Comparison of ENCODE assay signal across 19 cellular contexts in genomic region chr6:133644548-133644947, GRCh38.
"Had no signal": no experiment of that assay in that cellular context is flagged by ENCODE, and none has a peak within 500 bp of the region (broad histone marks: within the 10 kb centered on the region; RNA-seq: fewer than 3 reads in every experiment).

No MANE protein-coding gene starts in this region.

- H3K4me1 ChIP-seq: colonic mucosa, right lobe of liver, thyroid gland had no signal

- H3K4me1 Mint-ChIP-seq: activated naive CD8-positive, alpha-beta T cell treated with anti-CD3 and anti-CD28 coated beads, Interleukin-2, amount 10 ng/mL, durations not matched to agents 7 days and 5 days; central memory CD8-positive, alpha-beta T cell had no signal

- H3K27ac ChIP-seq: colonic mucosa, left lung, pancreas, right lobe of liver, thyroid gland, WERI-Rb-1 had no signal

- DNase-seq: activated CD4-positive, alpha-beta T cell treated with anti-CD3 and anti-CD28 coated beads, Interleukin-2, amount 50 U/mL, for 48 hours; activated naive CD4-positive, alpha-beta T cell; activated naive CD8-positive, alpha-beta T cell treated with anti-CD3 and anti-CD28 coated beads, Interleukin-2, amount 10 ng/mL, durations not matched to agents 7 days and 5 days; activated T-cell treated with anti-CD3 and anti-CD28 coated beads for 4 hours; anterior cingulate cortex; kidney; left lung; midbrain; right lobe of liver; stimulated activated CD8-positive, alpha-beta memory T cell treated with anti-CD3 and anti-CD28 coated beads, Interleukin-4, amount 100 ng/mL, for 48 hours; stimulated activated naive CD4-positive, alpha-beta T cell treated with Interleukin-2 at 50 U/mL for 16 hours; thyroid gland; WERI-Rb-1 had no signal

- H3K4me3 ChIP-seq: colonic mucosa, gastroesophageal sphincter, heart left ventricle, left lung, pancreas, right lobe of liver, thyroid gland had no signal

- H3K4me3 Mint-ChIP-seq: activated naive CD8-positive, alpha-beta T cell treated with anti-CD3 and anti-CD28 coated beads, Interleukin-2, amount 10 ng/mL, durations not matched to agents 7 days and 5 days; brain; central memory CD8-positive, alpha-beta T cell had no signal

- H3K9me3 Mint-ChIP-seq: activated naive CD8-positive, alpha-beta T cell treated with anti-CD3 and anti-CD28 coated beads, Interleukin-2, amount 10 ng/mL, durations not matched to agents 7 days and 5 days; central memory CD8-positive, alpha-beta T cell had no signal

- H3K27me3 ChIP-seq: colonic mucosa, gastroesophageal sphincter, heart left ventricle, left lung, pancreas, right lobe of liver, thyroid gland had no signal

- H3K27me3 Mint-ChIP-seq: activated naive CD8-positive, alpha-beta T cell treated with anti-CD3 and anti-CD28 coated beads, Interleukin-2, amount 10 ng/mL, durations not matched to agents 7 days and 5 days; central memory CD8-positive, alpha-beta T cell had no signal

- H3K36me3 Mint-ChIP-seq: activated naive CD8-positive, alpha-beta T cell treated with anti-CD3 and anti-CD28 coated beads, Interleukin-2, amount 10 ng/mL, durations not matched to agents 7 days and 5 days; brain had no signal

- H3K36me3 ChIP-seq: colonic mucosa, gastroesophageal sphincter, heart left ventricle, left lung, pancreas, right lobe of liver, thyroid gland, WERI-Rb-1 had no signal

- ATAC-seq: gastroesophageal sphincter had no signal

- H3K27ac Mint-ChIP-seq: activated naive CD8-positive, alpha-beta T cell treated with anti-CD3 and anti-CD28 coated beads, Interleukin-2, amount 10 ng/mL, durations not matched to agents 7 days and 5 days had no signal

- H3K9me3 ChIP-seq: colonic mucosa, gastroesophageal sphincter, heart left ventricle, left lung, pancreas, right lobe of liver, thyroid gland had no signal
